22 cellular contexts compared by ENCODE assay signal in genomic region chr4:71872767-71873422, GRCh38.
"Had no signal": no experiment of that assay in that cellular context is flagged by ENCODE, and none has a peak within 500 bp of the region (broad histone marks: within the 10 kb centered on the region; RNA-seq: fewer than 3 reads in every experiment).

No MANE protein-coding gene starts in this region.

- H3K4me3 ChIP-seq: esophagus muscularis mucosa, gastrocnemius medialis, heart right ventricle, mucosa of descending colon, ovary, sigmoid colon, skin epidermis, stomach, thoracic aorta, transverse colon had no signal

- FAIRE-seq: colon, islet of Langerhans had no signal

- H3K27ac ChIP-seq: epithelial cell of prostate, esophagus muscularis mucosa, gastrocnemius medialis, heart right ventricle, ovary, sigmoid colon, skin epidermis, stomach, thoracic aorta, transverse colon had no signal

- H3K4me3 Mint-ChIP-seq: dendritic cell treated with granulocyte-macrophage colony-stimulating factor and Interleukin-4, amounts not matched to agents 40 ng/mL and 50 ng/mL, for 4 days; effector memory CD8-positive, alpha-beta T cell; naive thymus-derived CD8-positive, alpha-beta T cell; neural crest cell had no signal

- H3K36me3 ChIP-seq: esophagus muscularis mucosa, gastrocnemius medialis, heart right ventricle, ovary, sigmoid colon, stomach, thoracic aorta, transverse colon had no signal

- H3K27me3 ChIP-seq: esophagus muscularis mucosa, gastrocnemius medialis, heart right ventricle, ovary, sigmoid colon, stomach, transverse colon had no signal

- H3K36me3 Mint-ChIP-seq: naive thymus-derived CD8-positive, alpha-beta T cell had no signal

- H3K4me1 Mint-ChIP-seq: naive thymus-derived CD8-positive, alpha-beta T cell had no signal

- H3K27ac Mint-ChIP-seq: dendritic cell treated with granulocyte-macrophage colony-stimulating factor and Interleukin-4, amounts not matched to agents 40 ng/mL and 50 ng/mL, for 4 days; effector memory CD8-positive, alpha-beta T cell; naive thymus-derived CD8-positive, alpha-beta T cell had no signal

- H3K27me3 Mint-ChIP-seq: dendritic cell treated with granulocyte-macrophage colony-stimulating factor and Interleukin-4, amounts not matched to agents 40 ng/mL and 50 ng/mL, for 4 days; effector memory CD8-positive, alpha-beta T cell; naive thymus-derived CD8-positive, alpha-beta T cell had no signal

- DNase-seq: effector memory CD8-positive, alpha-beta T cell; gastrocnemius medialis; heart right ventricle; kidney glomerular epithelial cell; mucosa of descending colon; naive thymus-derived CD8-positive, alpha-beta T cell; nucleus accumbens; ovary; sigmoid colon; stimulated activated CD4-positive, alpha-beta T cell treated with anti-CD3 and anti-CD28 coated beads, Interleukin-2, amount 100 ng/mL, for 24 hours; stimulated activated naive CD4-positive, alpha-beta T cell; stomach; substantia nigra; transverse colon had no signal

- H3K4me1 ChIP-seq: esophagus muscularis mucosa, gastrocnemius medialis, heart right ventricle, sigmoid colon, stomach had no signal

- H3K9me3 ChIP-seq: esophagus muscularis mucosa, gastrocnemius medialis, mucosa of descending colon, ovary, sigmoid colon, stomach, thoracic aorta, transverse colon had no signal
